ENCODE assay signal across 19 cellular contexts in the genomic region with DNA sequence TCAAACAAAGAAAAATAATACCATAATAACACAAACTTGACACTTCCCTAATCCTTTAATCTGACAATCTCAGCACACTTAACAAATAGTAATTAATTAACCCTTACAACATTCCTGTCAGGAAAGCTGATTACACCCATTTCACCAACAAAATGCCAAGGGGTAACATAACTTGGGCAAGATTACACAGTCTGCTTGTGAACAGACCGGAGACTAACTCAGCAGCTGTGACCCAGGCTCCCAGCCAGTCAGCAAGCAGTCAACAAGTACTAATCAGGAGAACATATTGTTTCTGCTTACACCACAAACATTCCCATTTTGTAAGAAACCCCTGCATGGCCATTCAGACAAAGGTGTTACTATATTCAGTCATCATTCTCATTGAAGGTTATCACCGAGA.
DNase-seq lines count a peak whose midpoint lies in the region; ATAC-seq, FAIRE-seq and TF ChIP-seq lines count a peak whose summit lies in the region.
"Had no signal": no experiment of that assay in that cellular context is flagged by ENCODE, and none has a peak within 500 bp of the region (broad histone marks: within the 10 kb centered on the region; RNA-seq: fewer than 3 reads in every experiment).

No MANE protein-coding gene starts in this region.

- intact Hi-C loops in Right ventricle myocardium inferior (cut with DNase I) (no loop called here), heart left ventricle (cut with DNase I) (no loop called here), pancreas (cut with DNase I) (no loop called here), esophagus squamous epithelium (cut with DNase I) (no loop called here)

- 78 to 83% (median 81%) methylated on average over 2 of the region's 2 CpGs for WGBS in heart left ventricle, 4 donors
- 29 to 39% methylated on average over 2 of the region's 2 CpGs for WGBS in pancreas, 2 donors
- 58 to 77% methylated on average over 2 of the region's 2 CpGs for WGBS in esophagus squamous epithelium, 2 donors

- no peaks in the 10 kb centered on the region for H3K36me3 ChIP-seq in heart left ventricle
- H3K36me3 ChIP-seq in pancreas = no peaks in the 10 kb centered on the region
- H3K36me3 ChIP-seq in esophagus squamous epithelium = no peaks in the 10 kb centered on the region
- no peaks in the 10 kb centered on the region for H3K36me3 ChIP-seq in effector memory CD4-positive, alpha-beta T cell (ENCODE audit: control insufficient read depth, insufficient read depth, low read length)
- H3K36me3 ChIP-seq: Peyer's patch, SJSA1 had no signal

- TF ChIP-seq CTCF in heart left ventricle (IDR thresholded peaks at IDR 0.05) = no peak
- no peak for TF ChIP-seq CTCF in pancreas (IDR thresholded peaks at IDR 0.05)
- TF ChIP-seq CTCF in esophagus squamous epithelium (IDR thresholded peaks at IDR 0.05) = no peak

- H3K27ac ChIP-seq in heart left ventricle = no peak overlapping the region
- H3K27ac ChIP-seq in pancreas = no peak overlapping the region
- no peak overlapping the region for H3K27ac ChIP-seq in esophagus squamous epithelium
- H3K27ac ChIP-seq in effector memory CD4-positive, alpha-beta T cell (ENCODE audit: insufficient read depth, low read length, poor library complexity, severe bottlenecking) = no peak overlapping the region
- H3K27ac ChIP-seq: Peyer's patch, SJSA1 had no signal

- FAIRE-seq in pancreas (lab: Jason Lieb, UNC) = no peak
- FAIRE-seq: A204.1, GM12891 had no signal

- TF ChIP-seq POLR2A in heart left ventricle (IDR thresholded peaks at IDR 0.05) (no peak), esophagus squamous epithelium (IDR thresholded peaks at IDR 0.05) (no peak)

- DNase-seq in Right ventricle myocardium inferior (ENCODE audit: missing footprints) = peak; percentile 64
- DNase-seq in heart left ventricle = no peak
- DNase-seq in LHCN-M2 (ENCODE audit: low read depth) = peak; percentile 2
- DNase-seq in NCI-H524 treated with DMSO at 0.1 percent for 48 hours (lab: John Stamatoyannopoulos, UW) = peak; percentile 94
- DNase-seq in pancreas = peak in 5 of 6 donors; percentile 13 to 72 (median 63)
- DNase-seq in esophagus squamous epithelium (lab: John Stamatoyannopoulos, UW) = no peak
- DNase-seq in effector memory CD4-positive, alpha-beta T cell = no peak
- DNase-seq in kidney glomerular epithelial cell (lab: John Stamatoyannopoulos, UW) = no peak
- DNase-seq: DND-41, H7, KBM-7, NCI-H1092 treated with DMSO at 0.1 percent for 48 hours, NCI-H1436 treated with DMSO at 0.1 percent for 48 hours, NCI-H2029 treated with DMSO at 0.1 percent for 48 hours, NCI-H774, Peyer's patch had no signal

- H3K27me3 ChIP-seq in heart left ventricle (no peaks in the 10 kb centered on the region), pancreas (no peaks in the 10 kb centered on the region), esophagus squamous epithelium (no peaks in the 10 kb centered on the region)
- H3K27me3 ChIP-seq in effector memory CD4-positive, alpha-beta T cell (replicated peaks; ENCODE audit: control insufficient read depth, insufficient read depth, low read length, poor library complexity, severe bottlenecking) = no peaks in the 10 kb centered on the region
- H3K27me3 ChIP-seq: Peyer's patch, SJSA1 had no signal

- ATAC-seq in Right ventricle myocardium inferior (no peak), heart left ventricle (no peak), pancreas (peak; percentile 68 to 98 (median 86))

- H3K9me3 ChIP-seq in heart left ventricle (peaks cover 0 to 3% (median 0%) of the 10 kb centered on the region in 12 donors), pancreas (no peaks in the 10 kb centered on the region), esophagus squamous epithelium (no peaks in the 10 kb centered on the region)
- H3K9me3 ChIP-seq in effector memory CD4-positive, alpha-beta T cell (ENCODE audit: control insufficient read depth, low read length) = no peaks in the 10 kb centered on the region
- H3K9me3 ChIP-seq: Peyer's patch, SJSA1 had no signal

- H3K4me3 ChIP-seq in heart left ventricle (no peak overlapping the region), pancreas (no peak overlapping the region), esophagus squamous epithelium (no peak overlapping the region)
- H3K4me3 ChIP-seq in effector memory CD4-positive, alpha-beta T cell (ENCODE audit: insufficient read depth, low read depth, low read length, poor library complexity, severe bottlenecking) = no peak overlapping the region
- H3K4me3 ChIP-seq: Peyer's patch, SJSA1 had no signal

- no peaks in the 10 kb centered on the region for H3K4me1 ChIP-seq in heart left ventricle
- H3K4me1 ChIP-seq in pancreas = no peaks in the 10 kb centered on the region
- H3K4me1 ChIP-seq in esophagus squamous epithelium = no peaks in the 10 kb centered on the region
- no peaks in the 10 kb centered on the region for H3K4me1 ChIP-seq in effector memory CD4-positive, alpha-beta T cell (ENCODE audit: control insufficient read depth, insufficient read depth, low read length, poor library complexity, severe bottlenecking)
- H3K4me1 ChIP-seq: Peyer's patch, SJSA1 had no signal

Comparison
In these comparisons a context has a peak if more than half of its experiments do, and no peak if none do; other contexts are left out.
1. DNase-seq: peak in Right ventricle myocardium inferior (single experiment), LHCN-M2 (single experiment), NCI-H524 treated with DMSO at 0.1 percent for 48 hours (single experiment) and pancreas (5 of 6); none in heart left ventricle (0 of 5), esophagus squamous epithelium (single experiment), effector memory CD4-positive, alpha-beta T cell (0 of 3) and kidney glomerular epithelial cell (single experiment).
2. ATAC-seq: peak in pancreas (4 of 4); none in Right ventricle myocardium inferior (single experiment) and heart left ventricle (0 of 4).